ENCODE assay signal across 8 cellular contexts in genomic region chr6:27605401-27606342, GRCh38.
DNase-seq lines count a peak whose midpoint lies in the region; ATAC-seq and TF ChIP-seq lines count a peak whose summit lies in the region.

No MANE protein-coding gene starts in this region.

- peak overlapping the region; percentile 56 for H3K4me3 Mint-ChIP-seq in activated T-helper 1 cell treated with anti-CD3 and anti-CD28 coated beads, Interleukin-12 subunit alpha, Interleukin-12 subunit beta, Interleukin-2, Interleukin-4 antibody, amounts not matched to agents 30 ng/mL and 10 ng/mL and 1 ng/mL, durations not matched to agents 14 hours and 24 hours and 36 hours

- H3K9me3 Mint-ChIP-seq in activated T-helper 1 cell treated with anti-CD3 and anti-CD28 coated beads, Interleukin-12 subunit alpha, Interleukin-12 subunit beta, Interleukin-2, Interleukin-4 antibody, amounts not matched to agents 30 ng/mL and 10 ng/mL and 1 ng/mL, durations not matched to agents 14 hours and 24 hours and 36 hours = peaks cover 11% of the 10 kb centered on the region

- ATAC-seq in HG03196 (IDR thresholded peaks at IDR 0.05; ENCODE audit: unreplicated experiment) = peak; percentile 58
- ATAC-seq in GM19397 (IDR thresholded peaks at IDR 0.05; ENCODE audit: unreplicated experiment) = no peak
- ATAC-seq in HG03469 (IDR thresholded peaks at IDR 0.05; ENCODE audit: unreplicated experiment) = no peak

- peak; percentile 91 for DNase-seq in EL
- no peak for DNase-seq in activated T-helper 1 cell treated with anti-CD3 and anti-CD28 coated beads, Interleukin-12 subunit alpha, Interleukin-12 subunit beta, Interleukin-2, Interleukin-4 antibody, amounts not matched to agents 30 ng/mL and 10 ng/mL and 1 ng/mL, durations not matched to agents 14 hours and 24 hours and 36 hours (ENCODE audit: low spot score)
- peak; percentile 45 for DNase-seq in kidney epithelial cell (ENCODE audit: low read depth)
- DNase-seq in SW480 (ENCODE audit: low spot score) = no peak
- no peak for DNase-seq in cerebellar nuclear complex (lab: John Stamatoyannopoulos, UW)

- H3K4me1 Mint-ChIP-seq in activated T-helper 1 cell treated with anti-CD3 and anti-CD28 coated beads, Interleukin-12 subunit alpha, Interleukin-12 subunit beta, Interleukin-2, Interleukin-4 antibody, amounts not matched to agents 30 ng/mL and 10 ng/mL and 1 ng/mL, durations not matched to agents 14 hours and 24 hours and 36 hours (ENCODE audit: low read depth) = peaks cover 30% of the 10 kb centered on the region

- H3K4me3 ChIP-seq in kidney epithelial cell (ENCODE audit: low read depth, low read length) = peak overlapping the region; percentile 48

- intact Hi-C loops in activated T-helper 1 cell treated with anti-CD3 and anti-CD28 coated beads, Interleukin-12 subunit alpha, Interleukin-12 subunit beta, Interleukin-2, Interleukin-4 antibody, amounts not matched to agents 30 ng/mL and 10 ng/mL and 1 ng/mL, durations not matched to agents 14 hours and 24 hours and 36 hours (cut with micrococcal nuclease) = loop anchor here (5.0 to 10.0 kb wide), 2 partner anchors 48 to 299 kb away; no protein-coding TSS in a partner anchor

- no peak for TF ChIP-seq CTCF in kidney epithelial cell (IDR thresholded peaks at IDR 0.05; ENCODE audit: insufficient read depth, low read length, poor library complexity, severe bottlenecking)

- H3K36me3 Mint-ChIP-seq in activated T-helper 1 cell treated with anti-CD3 and anti-CD28 coated beads, Interleukin-12 subunit alpha, Interleukin-12 subunit beta, Interleukin-2, Interleukin-4 antibody, amounts not matched to agents 30 ng/mL and 10 ng/mL and 1 ng/mL, durations not matched to agents 14 hours and 24 hours and 36 hours (ENCODE audit: low read depth) = peaks cover 4% of the 10 kb centered on the region

- H3K27me3 ChIP-seq in kidney epithelial cell (ENCODE audit: control insufficient read depth, insufficient read depth, low read length) = no peaks in the 10 kb centered on the region

- no peaks in the 10 kb centered on the region for H3K36me3 ChIP-seq in kidney epithelial cell (ENCODE audit: control insufficient read depth, insufficient read depth, low read length)

- H3K27ac Mint-ChIP-seq in activated T-helper 1 cell treated with anti-CD3 and anti-CD28 coated beads, Interleukin-12 subunit alpha, Interleukin-12 subunit beta, Interleukin-2, Interleukin-4 antibody, amounts not matched to agents 30 ng/mL and 10 ng/mL and 1 ng/mL, durations not matched to agents 14 hours and 24 hours and 36 hours = peak overlapping the region; percentile 15

- H3K27me3 Mint-ChIP-seq in activated T-helper 1 cell treated with anti-CD3 and anti-CD28 coated beads, Interleukin-12 subunit alpha, Interleukin-12 subunit beta, Interleukin-2, Interleukin-4 antibody, amounts not matched to agents 30 ng/mL and 10 ng/mL and 1 ng/mL, durations not matched to agents 14 hours and 24 hours and 36 hours (ENCODE audit: insufficient read depth) = peaks cover 26% of the 10 kb centered on the region

Comparison
In these comparisons a context has a peak if more than half of its experiments do, and no peak if none do; other contexts are left out.
1. DNase-seq: peak in EL (single experiment) and kidney epithelial cell (single experiment); none in activated T-helper 1 cell treated with anti-CD3 and anti-CD28 coated beads, Interleukin-12 subunit alpha, Interleukin-12 subunit beta, Interleukin-2, Interleukin-4 antibody, amounts not matched to agents 30 ng/mL and 10 ng/mL and 1 ng/mL, durations not matched to agents 14 hours and 24 hours and 36 hours (single experiment), SW480 (single experiment) and cerebellar nuclear complex (0 of 2).